Comparison of ENCODE assay signal across 22 cellular contexts in the genomic region with DNA sequence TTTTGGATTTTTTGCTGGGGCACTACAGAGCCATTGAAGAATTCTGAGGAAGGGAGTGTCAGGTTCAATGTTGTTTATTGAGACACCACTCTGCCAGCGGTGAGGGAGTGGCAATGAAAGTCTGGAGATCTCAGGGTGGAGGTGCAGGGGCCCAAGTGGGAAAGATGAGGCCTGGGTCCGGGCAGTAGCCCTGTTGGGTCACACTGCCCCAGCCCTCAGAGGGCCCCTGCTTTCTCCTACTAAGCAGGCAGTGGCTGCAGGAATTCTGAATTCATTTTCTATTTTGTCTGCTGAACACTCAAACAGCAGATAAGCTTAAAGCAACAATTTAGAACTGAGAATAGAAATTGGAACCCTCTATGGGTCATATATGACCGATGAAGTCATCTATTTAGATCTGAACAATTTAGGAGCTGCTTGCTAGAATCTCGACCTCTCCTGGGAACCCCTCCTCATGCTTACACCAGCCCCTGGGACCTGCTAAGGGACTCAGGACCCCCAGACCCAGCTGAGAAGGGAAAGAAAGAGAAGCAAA. TPM values are rescaled to one million over a fixed set of nuclear protein-coding genes. Genes with fewer than 3 reads are reported as not detected.
DNase-seq lines count a peak whose midpoint lies in the region; ATAC-seq, FAIRE-seq and TF ChIP-seq lines count a peak whose summit lies in the region.
"Had no signal": no experiment of that assay in that cellular context is flagged by ENCODE, and none has a peak within 500 bp of the region (broad histone marks: within the 10 kb centered on the region; RNA-seq: fewer than 3 reads in every experiment).

No MANE protein-coding gene starts in this region.

- H3K4me3 ChIP-seq in SK-N-SH (ENCODE audit: low read depth in 2 of 2, low read length in 1 of 2) (no peak overlapping the region), coronary artery (peak overlapping the region; percentile 32), upper lobe of right lung (no peak overlapping the region)
- H3K4me3 ChIP-seq: HAP-1, K562, SJSA1 had no signal

- H3K4me3 Mint-ChIP-seq in activated CD4-positive, alpha-beta T cell treated with anti-CD3 and anti-CD28 coated beads, Interleukin-2, amount 10 ng/mL, durations not matched to agents 7 days and 5 days: no peak overlapping the region
- H3K4me3 Mint-ChIP-seq: CD4-positive, alpha-beta memory T cell had no signal

- POLR2A ChIA-PET in SK-N-SH (lab: Yijun Ruan, JAX): no interaction called here
- POLR2A ChIA-PET in activated CD4-positive, alpha-beta T cell treated with anti-CD3 and anti-CD28 coated beads, Interleukin-2, amount 10 ng/mL, durations not matched to agents 7 days and 5 days (lab: Charles Lee): no interaction called here

- H3K9me3 ChIP-seq in SK-N-SH (no peaks in the 10 kb centered on the region), upper lobe of right lung (no peaks in the 10 kb centered on the region)
- H3K9me3 ChIP-seq: BE2C, HAP-1, SJSA1 had no signal

- H3K27ac ChIP-seq in SK-N-SH (ENCODE audit: low read depth in 2 of 2, low read length in 1 of 2) (peak overlapping the region in 1 of 2 experiments; percentile 51; a peak in 2 of 4 replicates), coronary artery (peak overlapping the region; percentile 83 to 90), upper lobe of right lung (peak overlapping the region; percentile 42)
- H3K27ac ChIP-seq: SJSA1 had no signal

- H3K4me1 Mint-ChIP-seq in activated CD4-positive, alpha-beta T cell treated with anti-CD3 and anti-CD28 coated beads, Interleukin-2, amount 10 ng/mL, durations not matched to agents 7 days and 5 days: no peaks in the 10 kb centered on the region
- H3K4me1 Mint-ChIP-seq: CD4-positive, alpha-beta memory T cell had no signal

- intact Hi-C loops in upper lobe of right lung (cut with DNase I): no loop called here

- H3K27me3 ChIP-seq in SK-N-SH (ENCODE audit: insufficient read depth): no peaks in the 10 kb centered on the region
- no peaks in the 10 kb centered on the region for H3K27me3 ChIP-seq in upper lobe of right lung
- H3K27me3 ChIP-seq: BE2C, SJSA1 had no signal

- H3K9ac ChIP-seq in SK-N-SH: 0 out of 2 replicates have a peak overlapping the region, but pooled peaks have one; percentile 2

- ATAC-seq in upper lobe of right lung (no peak), GM18858 (IDR thresholded peaks at IDR 0.05; ENCODE audit: unreplicated experiment) (no peak), HG03460 (IDR thresholded peaks at IDR 0.05; ENCODE audit: unreplicated experiment) (no peak)
- ATAC-seq: K562 had no signal

- H3K4me1 ChIP-seq in SK-N-SH (ENCODE audit: control insufficient read depth in 1 of 2, insufficient read depth in 2 of 2, low read depth in 1 of 2, low read length in 1 of 2) (peaks cover 7 to 30% of the 10 kb centered on the region in 2 experiments; a peak in 3 of 4 replicates), upper lobe of right lung (peaks cover 7% of the 10 kb centered on the region)
- H3K4me1 ChIP-seq: BE2C, HAP-1 had no signal

- H3F3A ChIP-seq in SK-N-SH (replicated peaks; ENCODE audit: insufficient read depth): no peaks in the 10 kb centered on the region

- no peaks in the 10 kb centered on the region for H3K36me3 Mint-ChIP-seq in activated CD4-positive, alpha-beta T cell treated with anti-CD3 and anti-CD28 coated beads, Interleukin-2, amount 10 ng/mL, durations not matched to agents 7 days and 5 days (ENCODE audit: low read depth)
- H3K36me3 Mint-ChIP-seq: CD4-positive, alpha-beta memory T cell had no signal

- H3K27ac Mint-ChIP-seq in activated CD4-positive, alpha-beta T cell treated with anti-CD3 and anti-CD28 coated beads, Interleukin-2, amount 10 ng/mL, durations not matched to agents 7 days and 5 days: no peak overlapping the region
- H3K27ac Mint-ChIP-seq: CD4-positive, alpha-beta memory T cell had no signal

- no peaks in the 10 kb centered on the region for H3K9me3 Mint-ChIP-seq in activated CD4-positive, alpha-beta T cell treated with anti-CD3 and anti-CD28 coated beads, Interleukin-2, amount 10 ng/mL, durations not matched to agents 7 days and 5 days
- H3K9me3 Mint-ChIP-seq: CD4-positive, alpha-beta memory T cell had no signal

- 81% methylated on average over 4 of the region's 4 CpGs for WGBS in SK-N-SH (ENCODE audit: low lambda C conversion rate)

- H3K36me3 ChIP-seq in SK-N-SH (replicated peaks in 1 of 2; ENCODE audit: control insufficient read depth in 1 of 2, insufficient read depth in 2 of 2, low read length in 1 of 2): peaks cover 0 to 4% of the 10 kb centered on the region in 2 experiments
- H3K36me3 ChIP-seq in upper lobe of right lung: no peaks in the 10 kb centered on the region
- H3K36me3 ChIP-seq: BE2C, HAP-1 had no signal

- H3K4me2 ChIP-seq in SK-N-SH: peak overlapping the region; percentile 19; the same call in 1 of the 2 replicates

- FAIRE-seq in D721Med (lab: Jason Lieb, UNC): no peak
- FAIRE-seq: K562 had no signal

- H2AFZ ChIP-seq in SK-N-SH (ENCODE audit: low read depth): no peak overlapping the region

- TF ChIP-seq CTCF in SK-N-SH (IDR thresholded peaks at IDR 0.05) (no peak), coronary artery (IDR thresholded peaks at IDR 0.05) (no peak), upper lobe of right lung (IDR thresholded peaks at IDR 0.05) (no peak), D721Med (IDR thresholded peaks at IDR 0.05; ENCODE audit: insufficient read depth, missing control alignments) (no peak)

- CTCF ChIA-PET in SK-N-SH (lab: Yijun Ruan, JAX): interaction anchor here (0.8 to 4.6 kb wide), 3 partner anchors 10 to 16 kb away, joined by 3 to 24 read pairs (median 4); no protein-coding TSS in a partner anchor
- CTCF ChIA-PET in activated CD4-positive, alpha-beta T cell treated with anti-CD3 and anti-CD28 coated beads, Interleukin-2, amount 10 ng/mL, durations not matched to agents 7 days and 5 days (lab: Charles Lee): interaction anchor here (1.5 kb wide), 1 partner anchor 17 kb away, joined by 4 read pairs; no protein-coding TSS in a partner anchor

- H3K9me2 ChIP-seq in SK-N-SH: no peaks in the 10 kb centered on the region

- H4K20me1 ChIP-seq in SK-N-SH (ENCODE audit: insufficient read depth): no peaks in the 10 kb centered on the region

- DNase-seq in SK-N-SH: no peak
- no peak for DNase-seq in coronary artery (ENCODE audit: low spot score)
- DNase-seq in mesenteric fat pad (ENCODE audit: low spot score): peak; percentile 55
- DNase-seq in upper lobe of right lung: no peak
- DNase-seq in activated CD4-positive, alpha-beta T cell treated with anti-CD3 and anti-CD28 coated beads, Interleukin-2, amount 10 ng/mL, durations not matched to agents 7 days and 5 days: no peak
- DNase-seq in D721Med (ENCODE audit: insufficient read length, low spot score): no peak
- DNase-seq: BE2C; Calu3; CD4-positive, alpha-beta memory T cell; MV-4-11; NCI-H1417; NCI-H187 treated with DMSO at 0.1 percent for 48 hours; NCI-H345; NCI-H526 treated with DMSO at 0.1 percent for 48 hours; NK-92 treated with Interleukin-12 subunit alpha and Interleukin-12 subunit beta, amount 100 ng/mL, for 24 hours; RPMI8226 had no signal

- peaks cover 10% of the 10 kb centered on the region for H3K27me3 Mint-ChIP-seq in activated CD4-positive, alpha-beta T cell treated with anti-CD3 and anti-CD28 coated beads, Interleukin-2, amount 10 ng/mL, durations not matched to agents 7 days and 5 days

- peaks cover 98% of the 10 kb centered on the region for H3K79me2 ChIP-seq in SK-N-SH (ENCODE audit: insufficient read depth)

- TF ChIP-seq RAD21 in SK-N-SH (IDR thresholded peaks at IDR 0.05; ENCODE audit: low read length): no peak

- no peak for TF ChIP-seq EP300 in SK-N-SH (IDR thresholded peaks at IDR 0.05; ENCODE audit: borderline replicate concordance in 1 of 2, low read depth in 1 of 2, low read length in 1 of 2)

TF ChIP-seq in SK-N-SH, 30 proteins besides CTCF, POLR2A, EP300 and RAD21:
- TF ChIP-seq ELF1 (IDR thresholded peaks at IDR 0.05) (no peak), MXI1 (IDR thresholded peaks at IDR 0.05; ENCODE audit: low read depth, low read length) (no peak)

RNA-seq across cellular contexts. Expression of a gene that starts 17.9 kb away (rescaled TPM):
- 6.2 and 7.7 TPM in 2 replicates for polyA plus RNA-seq in SK-N-SH (2012; rRNA removed)
- 6.9 and 7.3 TPM in 2 replicates for polyA plus RNA-seq in SK-N-SH (2012; cell fraction: cytosol; rRNA removed)
- 3.6 and 7.6 TPM in 2 replicates for polyA plus RNA-seq in SK-N-SH (2012; cell fraction: nucleus; rRNA removed)
- total RNA-seq in mesenteric fat pad: 3.8 TPM
- 12.0 TPM for total RNA-seq in upper lobe of right lung
- total RNA-seq in activated CD4-positive, alpha-beta T cell treated with anti-CD3 and anti-CD28 coated beads, Interleukin-2, amount 10 ng/mL, durations not matched to agents 7 days and 5 days: under 1 TPM; 0.25 to 0.27 TPM
- total RNA-seq: OCI-LY7 had no signal
